1 cellular context compared by ENCODE assay signal in the genomic region with DNA sequence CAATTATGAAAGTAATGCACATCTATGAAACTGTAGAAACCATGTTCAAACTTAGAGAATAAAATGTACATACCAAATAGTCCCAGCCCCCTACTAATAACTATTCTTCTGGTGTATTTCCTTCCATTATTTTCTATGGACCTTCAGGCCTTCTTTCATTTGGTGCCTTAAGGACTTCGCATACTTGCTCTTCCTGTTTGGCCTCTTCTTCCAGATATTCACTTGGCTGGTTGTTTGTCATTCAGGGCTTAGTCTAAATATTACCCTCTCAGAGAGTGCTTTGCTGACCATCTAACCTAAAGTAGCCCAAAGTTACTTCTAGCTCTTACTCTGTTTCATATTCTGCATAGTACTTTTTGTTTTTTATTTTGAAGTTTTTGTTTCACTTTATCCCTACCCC.
TF ChIP-seq lines count a peak whose summit lies in the region.

No MANE protein-coding gene starts in this region.

TF ChIP-seq in GM23338, 12 proteins besides CTCF, POLR2A, EP300 and RAD21 (continued from another document):
- TF ChIP-seq ZNF462 (CRISPR knock-in tag; IDR thresholded peaks at IDR 0.05), result peak; percentile 35; the same call in 1 of the 2 replicates
